In genomic region chr9:113873926-113874325, GRCh38 we compare ENCODE assay signal across 28 cellular contexts.
"Had no signal": no experiment of that assay in that cellular context is flagged by ENCODE, and none has a peak within 500 bp of the region (broad histone marks: within the 10 kb centered on the region; RNA-seq: fewer than 3 reads in every experiment).

No MANE protein-coding gene starts in this region.

- H3K27ac Mint-ChIP-seq: activated naive CD4-positive, alpha-beta T cell treated with anti-CD3 and anti-CD28 coated beads for 36 hours; activated naive CD8-positive, alpha-beta T cell treated with anti-CD3 and anti-CD28 coated beads for 36 hours had no signal

- H3K9me3 ChIP-seq: adrenal gland, colonic mucosa, gastroesophageal sphincter, left ventricle myocardium inferior, thoracic aorta, uterus had no signal

- H3K4me3 Mint-ChIP-seq: activated naive CD4-positive, alpha-beta T cell treated with anti-CD3 and anti-CD28 coated beads for 36 hours; activated naive CD8-positive, alpha-beta T cell treated with anti-CD3 and anti-CD28 coated beads for 36 hours had no signal

- H2AFZ ChIP-seq: hepatocyte had no signal

- H3K27ac ChIP-seq: adrenal gland, cardiac muscle cell, colonic mucosa, gastroesophageal sphincter, hepatocyte, left ventricle myocardium inferior, thoracic aorta, uterus, VCaP had no signal

- DNase-seq: activated CD4-positive, alpha-beta T cell treated with anti-CD3 and anti-CD28 coated beads for 48 hours; activated CD4-positive, alpha-beta T cell treated with anti-CD3 and anti-CD28 coated beads, Interleukin-2, amount 50 U/mL, for 48 hours; activated CD8-positive, alpha-beta memory T cell treated with anti-CD3 and anti-CD28 coated beads for 24 hours; activated effector memory CD4-positive, alpha-beta T cell treated with Interleukin-2 at 50 U/mL for 16 hours; activated naive CD4-positive, alpha-beta T cell treated with anti-CD3 and anti-CD28 coated beads for 36 hours; activated naive CD8-positive, alpha-beta T cell treated with anti-CD3 and anti-CD28 coated beads for 36 hours; adrenal gland; aorta; cerebellar nuclear complex; colonic mucosa; effector CD8-positive, alpha-beta T cell; islet precursor cell; left ventricle myocardium inferior; mesendoderm; posterior cingulate gyrus; right cardiac atrium; stimulated activated CD4-positive, alpha-beta T cell treated with anti-CD3 and anti-CD28 coated beads, Interleukin-2, amount 100 ng/mL, for 48 hours; stimulated activated naive CD4-positive, alpha-beta T cell treated with Interleukin-2 at 50 U/mL for 16 hours; trophoblast cell; uterus had no signal

- H3K9me3 Mint-ChIP-seq: activated naive CD4-positive, alpha-beta T cell treated with anti-CD3 and anti-CD28 coated beads for 36 hours; activated naive CD8-positive, alpha-beta T cell treated with anti-CD3 and anti-CD28 coated beads for 36 hours had no signal

- H3K4me2 ChIP-seq: hepatocyte had no signal

- ATAC-seq: activated CD4-positive, CD25-positive, alpha-beta regulatory T cell treated with anti-CD3 and anti-CD28 coated beads, Interleukin-2, amount 50 U/mL, for 24 hours; gastroesophageal sphincter; right cardiac atrium had no signal

- H3K36me3 Mint-ChIP-seq: activated naive CD8-positive, alpha-beta T cell treated with anti-CD3 and anti-CD28 coated beads for 36 hours; brain had no signal

- H3K4me1 ChIP-seq: colonic mucosa, uterus had no signal

- H3K27me3 ChIP-seq: adrenal gland, cardiac muscle cell, colonic mucosa, gastroesophageal sphincter, hepatocyte, uterus had no signal

- H3K4me3 ChIP-seq: adrenal gland, cardiac muscle cell, colonic mucosa, gastroesophageal sphincter, hepatocyte, left ventricle myocardium inferior, lung, thoracic aorta, uterus had no signal
